19 cellular contexts compared by ENCODE assay signal in the genomic region with DNA sequence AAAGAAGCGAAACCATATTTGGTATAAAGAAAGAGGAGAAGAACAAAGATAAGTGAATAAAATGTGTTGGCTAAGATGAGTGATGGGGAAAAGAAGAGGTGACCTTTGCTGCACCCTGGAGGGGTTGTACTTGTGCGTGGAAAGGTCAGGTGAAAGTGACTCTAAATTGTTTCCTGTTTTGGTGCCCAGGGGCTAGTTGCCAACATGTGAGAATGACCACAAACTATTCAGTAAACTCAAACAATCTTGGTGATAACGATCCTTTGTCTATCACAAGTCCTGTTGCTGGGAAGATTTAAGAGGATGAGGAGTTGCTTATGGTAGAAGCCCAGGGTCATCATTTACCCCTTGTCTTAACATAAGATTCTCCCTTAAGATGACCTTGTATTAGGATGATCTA. TPM values are rescaled to one million over a fixed set of nuclear protein-coding genes. Genes with fewer than 3 reads are reported as not detected.
"Had no signal": no experiment of that assay in that cellular context is flagged by ENCODE, and none has a peak within 500 bp of the region (broad histone marks: within the 10 kb centered on the region; RNA-seq: fewer than 3 reads in every experiment).

No MANE protein-coding gene starts in this region.

- H3K27me3 ChIP-seq: esophagus muscularis mucosa, foreskin keratinocyte, gastrocnemius medialis, heart right ventricle, left lung had no signal

- H3K4me1 ChIP-seq: esophagus muscularis mucosa, foreskin keratinocyte, gastrocnemius medialis, heart right ventricle, left lung, lower lobe of right lung had no signal

- ATAC-seq: effector memory CD8-positive, alpha-beta T cell; foreskin keratinocyte; gastrocnemius medialis; heart right ventricle; left cardiac atrium; left lung; left ventricle myocardium superior; lower lobe of right lung; mucosa of descending colon; naive thymus-derived CD8-positive, alpha-beta T cell had no signal

- H3K4me3 ChIP-seq: coronary artery, esophagus muscularis mucosa, gastrocnemius medialis, heart right ventricle, left lung, lower lobe of right lung, mucosa of descending colon had no signal

- H3K27ac ChIP-seq: coronary artery, esophagus muscularis mucosa, foreskin keratinocyte, gastrocnemius medialis, heart right ventricle, left lung, lower lobe of right lung had no signal

- DNase-seq: effector CD8-positive, alpha-beta T cell; effector memory CD8-positive, alpha-beta T cell; endodermal cell; foreskin keratinocyte; gastrocnemius medialis; glutamatergic neuron; head of caudate nucleus; heart right ventricle; hippocampal formation; left cardiac atrium; left lung; left ventricle myocardium superior; lower lobe of right lung; mucosa of descending colon; naive B cell; naive thymus-derived CD8-positive, alpha-beta T cell had no signal

- H3K9me3 ChIP-seq: esophagus muscularis mucosa, gastrocnemius medialis, heart right ventricle, left lung, lower lobe of right lung, mucosa of descending colon had no signal

RNA-seq across cellular contexts. Expression of a gene that starts 57.9 kb away (rescaled TPM):
- total RNA-seq: endodermal cell; foreskin keratinocyte; naive thymus-derived CD8-positive, alpha-beta T cell had no signal
- polyA plus RNA-seq: foreskin keratinocyte; keratinocyte; naive thymus-derived CD8-positive, alpha-beta T cell had no signal
